ENCODE assay signal across 1 cellular context in genomic region chr2:74178211-74179062, GRCh38.
TF ChIP-seq lines count a peak whose summit lies in the region.

TSS of gene MOB1A (minus strand) at chr2:74178879. CDS start at chr2:74178674, 205 bp downstream.

TF ChIP-seq in K562, 482 proteins besides CTCF, POLR2A, EP300 and RAD21 (continued from another document and continues in another):
- TF ChIP-seq ZNF592 (IDR thresholded peaks at IDR 0.05): no peak; the same call in 1 of the 2 replicates
- no peak for TF ChIP-seq MCM5 (IDR thresholded peaks at IDR 0.05; ENCODE audit: low read depth)
- peak; percentile 52 for TF ChIP-seq PKNOX1 (IDR thresholded peaks at IDR 0.05)
- TF ChIP-seq BMI1 (IDR thresholded peaks at IDR 0.05; ENCODE audit: low read length): no peak
- TF ChIP-seq FOXJ3 (CRISPR knock-in tag; IDR thresholded peaks at IDR 0.05): no peak
- TF ChIP-seq ZNF785 (CRISPR knock-in tag; IDR thresholded peaks at IDR 0.05): no peak
- no peak for TF ChIP-seq STAG1 (CRISPR knock-in tag; IDR thresholded peaks at IDR 0.05; ENCODE audit: borderline replicate concordance)
- TF ChIP-seq SRSF9 (IDR thresholded peaks at IDR 0.05; ENCODE audit: borderline replicate concordance, low read depth, low read length): no peak
- TF ChIP-seq ZNF740 (CRISPR knock-in tag; IDR thresholded peaks at IDR 0.05): no peak
- TF ChIP-seq ZNF740 (tag; IDR thresholded peaks at IDR 0.05): peak in 1 of 2 experiments; percentile 65; a peak in 1 of 4 replicates
- no peak for TF ChIP-seq GTF2B (IDR thresholded peaks at IDR 0.05; ENCODE audit: extremely low read depth, insufficient read length)
- no peak for TF ChIP-seq BRCA1 (IDR thresholded peaks at IDR 0.05)
- TF ChIP-seq BRCA1 (CRISPR knock-in tag; IDR thresholded peaks at IDR 0.05): no peak
- no peak for TF ChIP-seq NFATC3 (IDR thresholded peaks at IDR 0.05)
- TF ChIP-seq REST (CRISPR knock-in tag; IDR thresholded peaks at IDR 0.05; ENCODE audit: low read depth): peak; percentile 82
- TF ChIP-seq BDP1 (IDR thresholded peaks at IDR 0.05; ENCODE audit: insufficient read depth, insufficient read length): no peak
- TF ChIP-seq MIER1 (IDR thresholded peaks at IDR 0.05; ENCODE audit: low read depth): no peak
- no peak for TF ChIP-seq ZNF41 (CRISPR knock-in tag; conservative IDR thresholded peaks at IDR 0.05)
- TF ChIP-seq COPS2 (conservative IDR thresholded peaks at IDR 0.05): no peak
- no peak for TF ChIP-seq FIP1L1 (IDR thresholded peaks at IDR 0.05; ENCODE audit: low read depth, low read length, poor library complexity, severe bottlenecking)
- no peak for TF ChIP-seq ASH1L (IDR thresholded peaks at IDR 0.05; ENCODE audit: borderline replicate concordance, low read depth, partially characterized antibody)
- no peak; the same call in 1 of the 2 replicates for TF ChIP-seq DMBX1 (CRISPR knock-in tag; IDR thresholded peaks at IDR 0.05; ENCODE audit: borderline replicate concordance)
- TF ChIP-seq POLR2G (IDR thresholded peaks at IDR 0.05; ENCODE audit: low read depth, low read length): peak; percentile 99
- TF ChIP-seq TCFL5 (CRISPR knock-in tag; conservative IDR thresholded peaks at IDR 0.05): no peak
- no peak for TF ChIP-seq TAF7 (tag; IDR thresholded peaks at IDR 0.05)
- TF ChIP-seq ERF (CRISPR knock-in tag; IDR thresholded peaks at IDR 0.05): 0 out of 2 replicates have a peak, but pooled peaks have one; percentile 18
- no peak for TF ChIP-seq ZZZ3 (IDR thresholded peaks at IDR 0.05)
- TF ChIP-seq TSC22D4 (tag; IDR thresholded peaks at IDR 0.05): no peak
- peak; percentile 68 for TF ChIP-seq EP400 (IDR thresholded peaks at IDR 0.05)
- TF ChIP-seq TARDBP (IDR thresholded peaks at IDR 0.05): no peak
- peak; percentile 96 for TF ChIP-seq PHF8 (IDR thresholded peaks at IDR 0.05; ENCODE audit: borderline replicate concordance, low read length)
- no peak for TF ChIP-seq ELK1 (CRISPR knock-in tag; IDR thresholded peaks at IDR 0.05)
- TF ChIP-seq ATF1 (CRISPR knock-in tag; IDR thresholded peaks at IDR 0.05): no peak
- peak; percentile 54; the same call in 1 of the 2 replicates for TF ChIP-seq ATF1 (tag; IDR thresholded peaks at IDR 0.05)
- TF ChIP-seq TEAD4 (IDR thresholded peaks at IDR 0.05; ENCODE audit: low read length): 0 out of 2 replicates have a peak, but pooled peaks have one; percentile 8
- no peak for TF ChIP-seq TEAD4 (CRISPR knock-in tag; IDR thresholded peaks at IDR 0.05; ENCODE audit: borderline replicate concordance)
- TF ChIP-seq USF1 (CRISPR knock-in tag; IDR thresholded peaks at IDR 0.05): no peak
- TF ChIP-seq CBX2 (IDR thresholded peaks at IDR 0.05; ENCODE audit: insufficient read depth, low read length, poor library complexity, severe bottlenecking): no peak
- no peak for TF ChIP-seq ZNF79 (CRISPR knock-in tag; IDR thresholded peaks at IDR 0.05; ENCODE audit: low read depth)
- peak in 1 of 2 experiments; percentile 11; a peak in 1 of 4 replicates for TF ChIP-seq TBL1XR1 (IDR thresholded peaks at IDR 0.05; ENCODE audit: low read length in 2 of 2)
- 0 out of 2 replicates have a peak, but pooled peaks have one; percentile 2 for TF ChIP-seq OTX1 (CRISPR knock-in tag; IDR thresholded peaks at IDR 0.05)
- TF ChIP-seq SAP30 (IDR thresholded peaks at IDR 0.05; ENCODE audit: borderline replicate concordance, insufficient read depth, low read depth, low read length, poor library complexity, severe bottlenecking): peak; percentile 49
- peak; percentile 92 for TF ChIP-seq POLR2H (tag; IDR thresholded peaks at IDR 0.05; ENCODE audit: low read depth)
- TF ChIP-seq ZFX (CRISPR knock-in tag; IDR thresholded peaks at IDR 0.05): peak; percentile 96
- peak; percentile 84 for TF ChIP-seq SMAD4 (CRISPR knock-in tag; conservative IDR thresholded peaks at IDR 0.05)
- peak; percentile 87 for TF ChIP-seq GTF2E2 (tag; IDR thresholded peaks at IDR 0.05)
- TF ChIP-seq PATZ1 (CRISPR knock-in tag; IDR thresholded peaks at IDR 0.05; ENCODE audit: borderline replicate concordance): no peak
- peak; percentile 36 for TF ChIP-seq TAF9B (IDR thresholded peaks at IDR 0.05; ENCODE audit: partially characterized antibody)
